In the genomic region with DNA sequence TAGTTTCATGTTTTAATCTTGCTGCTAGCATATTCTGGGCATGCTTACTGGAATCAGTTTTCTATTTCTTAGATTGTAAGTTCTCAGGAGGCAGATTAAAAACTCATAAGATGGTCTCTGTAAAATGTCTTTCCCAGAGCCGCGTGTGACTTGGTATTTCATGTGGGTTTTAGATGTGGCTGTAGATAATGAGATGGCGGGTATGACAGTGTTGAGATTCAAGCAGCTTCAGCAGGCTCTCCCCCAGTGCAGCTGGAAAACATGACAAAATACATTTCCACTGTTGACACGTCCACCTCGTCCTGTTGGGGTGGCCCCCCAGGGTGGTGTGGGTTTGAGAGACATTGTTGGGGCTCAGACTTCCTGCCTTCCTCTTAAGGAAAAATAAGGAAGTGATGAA, we compare ENCODE assay signal across 14 cellular contexts.
"Had no signal": no experiment of that assay in that cellular context is flagged by ENCODE, and none has a peak within 500 bp of the region (broad histone marks: within the 10 kb centered on the region; RNA-seq: fewer than 3 reads in every experiment).

No MANE protein-coding gene starts in this region.

- H3K4me3 ChIP-seq: left ventricle myocardium inferior, sigmoid colon, testis had no signal

- H3K27ac ChIP-seq: left ventricle myocardium inferior, sigmoid colon, testis had no signal

- H3K36me3 ChIP-seq: left ventricle myocardium inferior, sigmoid colon had no signal

- DNase-seq: activated CD4-positive, alpha-beta memory T cell treated with anti-CD3 and anti-CD28 coated beads, Interleukin-2, amount 10 ng/mL, durations not matched to agents 7 days and 5 days; activated CD4-positive, alpha-beta T cell treated with anti-CD3 and anti-CD28 coated beads for 1 hour; activated CD8-positive, alpha-beta memory T cell treated with anti-CD3 and anti-CD28 coated beads, Interleukin-2, amount 50 U/mL, for 48 hours; activated effector memory CD4-positive, alpha-beta T cell treated with Interleukin-2 at 50 U/mL for 16 hours; cerebellar nuclear complex; dermis blood vessel endothelial cell; left ventricle myocardium inferior; mesendoderm; nephron progenitor cell; sigmoid colon; stimulated activated CD4-positive, alpha-beta T cell treated with anti-CD3 and anti-CD28 coated beads, Interleukin-12 subunit alpha, Interleukin-12 subunit beta, amount 100 ng/mL, for 4 hours; stimulated activated naive CD4-positive, alpha-beta T cell treated with Interleukin-2 at 50 U/mL for 16 hours; testis had no signal

- ATAC-seq: activated naive CD4-positive, alpha-beta T cell treated with anti-CD3 and anti-CD28 coated beads, Interleukin-2, amount 50 U/mL, for 72 hours had no signal

- H3K4me1 ChIP-seq: testis had no signal

- H3K9me3 ChIP-seq: sigmoid colon, testis had no signal

- H3K27me3 ChIP-seq: sigmoid colon, testis had no signal
